ENCODE assay signal across 1 cellular context in the genomic region with DNA sequence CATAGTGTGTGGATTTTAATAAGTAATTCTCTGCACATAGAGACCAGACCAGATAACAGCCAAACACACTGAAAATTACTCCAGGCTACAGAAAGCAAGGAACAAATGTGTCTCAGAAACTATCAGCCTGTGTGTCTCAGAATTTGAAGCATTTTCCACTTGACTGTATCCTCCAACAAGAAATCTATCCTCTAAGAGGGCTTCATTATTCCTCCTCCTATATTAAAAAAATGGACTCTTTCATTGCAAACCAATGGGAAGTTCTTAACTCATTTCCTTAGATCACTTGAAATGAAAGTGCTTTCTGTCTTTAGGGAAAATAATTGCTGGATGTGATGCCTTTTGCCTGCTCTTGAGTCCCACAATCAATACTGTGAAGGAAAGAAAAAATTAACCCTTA.
TF ChIP-seq lines count a peak whose summit lies in the region.

No MANE protein-coding gene starts in this region.

TF ChIP-seq in SK-N-SH treated with all-trans-retinoic acid at 6 μM for 48 hours, 23 proteins besides CTCF, POLR2A, EP300 and RAD21 (continued from another document):
- TF ChIP-seq, protein P1, sequence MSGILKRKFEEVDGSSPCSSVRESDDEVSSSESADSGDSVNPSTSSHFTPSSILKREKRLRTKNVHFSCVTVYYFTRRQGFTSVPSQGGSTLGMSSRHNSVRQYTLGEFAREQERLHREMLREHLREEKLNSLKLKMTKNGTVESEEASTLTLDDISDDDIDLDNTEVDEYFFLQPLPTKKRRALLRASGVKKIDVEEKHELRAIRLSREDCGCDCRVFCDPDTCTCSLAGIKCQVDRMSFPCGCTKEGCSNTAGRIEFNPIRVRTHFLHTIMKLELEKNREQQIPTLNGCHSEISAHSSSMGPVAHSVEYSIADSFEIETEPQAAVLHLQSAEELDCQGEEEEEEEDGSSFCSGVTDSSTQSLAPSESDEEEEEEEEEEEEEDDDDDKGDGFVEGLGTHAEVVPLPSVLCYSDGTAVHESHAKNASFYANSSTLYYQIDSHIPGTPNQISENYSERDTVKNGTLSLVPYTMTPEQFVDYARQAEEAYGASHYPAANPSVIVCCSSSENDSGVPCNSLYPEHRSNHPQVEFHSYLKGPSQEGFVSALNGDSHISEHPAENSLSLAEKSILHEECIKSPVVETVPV (CRISPR knock-in tag; IDR thresholded peaks at IDR 0.05): no peak
- no peak for TF ChIP-seq PPARA (CRISPR knock-in tag; IDR thresholded peaks at IDR 0.05; ENCODE audit: borderline replicate concordance)
TF ChIP-seq in SK-N-SH treated with all-trans-retinoic acid at 6 μM for 48 hours: peak in this region for 0.
